11 cellular contexts compared by ENCODE assay signal in genomic region chr6:14635933-14636599, GRCh38.
DNase-seq lines count a peak whose midpoint lies in the region; ATAC-seq and TF ChIP-seq lines count a peak whose summit lies in the region.
"Had no signal": no experiment of that assay in that cellular context is flagged by ENCODE, and none has a peak within 500 bp of the region (broad histone marks: within the 10 kb centered on the region; RNA-seq: fewer than 3 reads in every experiment).

No MANE protein-coding gene starts in this region.

- H4K5ac ChIP-seq in mesendoderm (ENCODE audit: low read length), result no peak overlapping the region

- no peak overlapping the region for H3K9ac ChIP-seq in HCT116 (ENCODE audit: low read length)
- no peak overlapping the region for H3K9ac ChIP-seq in mesendoderm (ENCODE audit: low read length)

- H4K20me1 ChIP-seq in HCT116 (ENCODE audit: insufficient read depth), result no peaks in the 10 kb centered on the region

- peak overlapping the region; percentile 13 for H2BK5ac ChIP-seq in mesendoderm (ENCODE audit: low read length)

- peak overlapping the region; percentile 37 for H2AFZ ChIP-seq in HCT116 (ENCODE audit: low read depth, low read length, poor library complexity, severe bottlenecking)

- H3K56ac ChIP-seq in mesendoderm (ENCODE audit: low read length), result no peak overlapping the region

- no peak overlapping the region for H3K4ac ChIP-seq in mesendoderm (ENCODE audit: low read depth, low read length)

- H3K4me3 ChIP-seq in HCT116 (replicated peaks in 1 of 2; ENCODE audit: low read depth in 1 of 2, low read length in 2 of 2) (no peak overlapping the region), Peyer's patch (no peak overlapping the region), mesendoderm (ENCODE audit: low read length) (no peak overlapping the region)
- H3K4me3 ChIP-seq: SK-N-MC, skin epidermis had no signal

- ATAC-seq in GM18498 (IDR thresholded peaks at IDR 0.05; ENCODE audit: unreplicated experiment), result peak; percentile 79
- no peak for ATAC-seq in HCT116
- ATAC-seq in GM19397 (IDR thresholded peaks at IDR 0.05; ENCODE audit: unreplicated experiment), result no peak

- H3K79me1 ChIP-seq in mesendoderm (ENCODE audit: low read length), result no peaks in the 10 kb centered on the region

- H3K27me3 ChIP-seq in HCT116 (ENCODE audit: insufficient read depth, low read length), result no peaks in the 10 kb centered on the region
- H3K27me3 ChIP-seq in Peyer's patch, result no peaks in the 10 kb centered on the region
- no peaks in the 10 kb centered on the region for H3K27me3 ChIP-seq in mesendoderm (ENCODE audit: insufficient read depth, low read length, poor library complexity)

- BruUV-seq in HCT116 (replicated peaks; lab: Mats Ljungman, UMichigan), result no TSS peak

- H3K18ac ChIP-seq in mesendoderm (ENCODE audit: low read length), result no peak overlapping the region

- CTCF ChIA-PET in HCT116 (lab: Charles Lee), result no interaction called here

- no peak for DNase-seq in HCT116 (ENCODE audit: low read depth, low spot score)
- no peak for DNase-seq in Peyer's patch
- DNase-seq in mesendoderm, result no peak
- DNase-seq in NCI-H345 (lab: John Stamatoyannopoulos, UW), result no peak
- DNase-seq in C1 segment of cervical spinal cord (lab: John Stamatoyannopoulos, UW), result no peak
- no peak for DNase-seq in OCI-M2 (lab: John Stamatoyannopoulos, UW; ENCODE audit: unreplicated experiment)
- DNase-seq: NCI-H510A had no signal

- no CpG with 5 or more reads among the region's 6 CpGs for WGBS in mesendoderm (ENCODE audit: extremely low coverage, insufficient coverage, low lambda C conversion rate)

- no peaks in the 10 kb centered on the region for H3K79me2 ChIP-seq in HCT116 (ENCODE audit: insufficient read depth, low read length)
- no peaks in the 10 kb centered on the region for H3K79me2 ChIP-seq in mesendoderm (ENCODE audit: control insufficient read depth, insufficient read depth, low read length)

- H3K36me3 ChIP-seq in HCT116 (ENCODE audit: control insufficient read depth in 1 of 2, insufficient read depth in 2 of 2, low read length in 2 of 2), result no peaks in the 10 kb centered on the region
- H3K36me3 ChIP-seq in Peyer's patch, result no peaks in the 10 kb centered on the region
- H3K36me3 ChIP-seq in mesendoderm (ENCODE audit: control insufficient read depth, insufficient read depth, low read length), result no peaks in the 10 kb centered on the region

- RAD21 ChIA-PET in HCT116 (lab: Charles Lee; ENCODE audit: low non-redundant PET in 1 of 2, low total read pairs in 2 of 2, uncharacterized antibody in 2 of 2, unreplicated experiment in 2 of 2), result no interaction called here

- no peak for TF ChIP-seq RAD21 in HCT116 (IDR thresholded peaks at IDR 0.05; ENCODE audit: low read depth)

- POLR2A ChIA-PET in HCT116 (lab: Charles Lee), result no interaction called here

- intact Hi-C loops in HCT116 (cut with micrococcal nuclease), result no loop called here

- H3K27ac ChIP-seq in HCT116 (ENCODE audit: low read depth, low read length) (no peak overlapping the region), Peyer's patch (peak overlapping the region in 3 of 4 donors; percentile 56 to 82 (median 73)), mesendoderm (ENCODE audit: low read depth, low read length) (no peak overlapping the region)
- H3K27ac ChIP-seq: SK-N-MC had no signal

- H2AK5ac ChIP-seq in mesendoderm (ENCODE audit: low read length), result peak overlapping the region; percentile 31

- TF ChIP-seq POLR2A in HCT116 (IDR thresholded peaks at IDR 0.05; ENCODE audit: borderline replicate concordance, extremely low read depth, insufficient read depth, insufficient read length) (no peak), Peyer's patch (IDR thresholded peaks at IDR 0.05) (no peak)

- no peaks in the 10 kb centered on the region for H3K9me2 ChIP-seq in HCT116 (ENCODE audit: insufficient read depth)

- H2BK15ac ChIP-seq in mesendoderm (replicated peaks; ENCODE audit: low read depth), result no peak overlapping the region

- H3K4me1 ChIP-seq in HCT116 (ENCODE audit: control insufficient read depth in 1 of 2, insufficient read depth in 2 of 2, low read length in 2 of 2) (peaks cover 0 to 14% of the 10 kb centered on the region in 2 experiments; a peak in 2 of 4 replicates), Peyer's patch (peaks cover 0 to 26% (median 21%) of the 10 kb centered on the region in 4 donors), mesendoderm (ENCODE audit: control insufficient read depth, low read depth, low read length) (peaks cover 12% of the 10 kb centered on the region)

- no peaks in the 10 kb centered on the region for H3K9me3 ChIP-seq in HCT116 (ENCODE audit: control insufficient read depth in 1 of 2, insufficient read depth in 1 of 2, low read depth in 1 of 2, low read length in 2 of 2)
- no peaks in the 10 kb centered on the region for H3K9me3 ChIP-seq in Peyer's patch

- H3K4me2 ChIP-seq in HCT116 (ENCODE audit: low read length) (no peak overlapping the region), mesendoderm (ENCODE audit: low read length) (no peak overlapping the region)

- no peak overlapping the region for H4K8ac ChIP-seq in mesendoderm (ENCODE audit: low read depth, low read length)

- TF ChIP-seq CTCF in HCT116 (IDR thresholded peaks at IDR 0.05 in 2 of 3, conservative IDR thresholded peaks at IDR 0.05 in 1 of 3; ENCODE audit: borderline replicate concordance in 1 of 3, insufficient read depth in 1 of 3, low read depth in 2 of 3, low read length in 2 of 3) (no peak), Peyer's patch (IDR thresholded peaks at IDR 0.05) (no peak)

- H2BK120ac ChIP-seq in mesendoderm (ENCODE audit: low read depth, low read length), result no peak overlapping the region

- H3K23ac ChIP-seq in mesendoderm (ENCODE audit: low read length), result no peak overlapping the region

TF ChIP-seq in HCT116, 20 proteins besides CTCF, POLR2A, EP300 and RAD21:
- TF ChIP-seq SP1 (IDR thresholded peaks at IDR 0.05; ENCODE audit: low read depth) (no peak), SIN3A (IDR thresholded peaks at IDR 0.05; ENCODE audit: low read depth) (no peak), ELF1 (IDR thresholded peaks at IDR 0.05; ENCODE audit: borderline replicate concordance, low read depth) (no peak), REST (IDR thresholded peaks at IDR 0.05; ENCODE audit: low read depth) (no peak), ZFX (IDR thresholded peaks at IDR 0.05) (no peak), MAX (IDR thresholded peaks at IDR 0.05) (no peak), JUND (IDR thresholded peaks at IDR 0.05) (no peak), ZNF274 (IDR thresholded peaks at IDR 0.05; ENCODE audit: low read depth, low read length) (no peak), POLR2AphosphoS5 (IDR thresholded peaks at IDR 0.05; ENCODE audit: low read depth, low read length) (no peak), CEBPB (IDR thresholded peaks at IDR 0.05; ENCODE audit: low read depth) (no peak), EGR1 (IDR thresholded peaks at IDR 0.05; ENCODE audit: low read depth) (no peak), TCF7L2 (IDR thresholded peaks at IDR 0.05; ENCODE audit: borderline replicate concordance, extremely low read depth, insufficient read depth, insufficient read length) (no peak), ATF3 (IDR thresholded peaks at IDR 0.05) (no peak), EZH2 (IDR thresholded peaks at IDR 0.05) (no peak), YY1 (IDR thresholded peaks at IDR 0.05; ENCODE audit: extremely low read depth, insufficient replicate concordance, low read depth, low read length) (no peak)

Comparison
In these comparisons a context has a peak if more than half of its experiments do, and no peak if none do; other contexts are left out.
1. H3K27ac ChIP-seq: peak in Peyer's patch (3 of 4); none in HCT116 (single experiment) and mesendoderm (single experiment).